In the genomic region with DNA sequence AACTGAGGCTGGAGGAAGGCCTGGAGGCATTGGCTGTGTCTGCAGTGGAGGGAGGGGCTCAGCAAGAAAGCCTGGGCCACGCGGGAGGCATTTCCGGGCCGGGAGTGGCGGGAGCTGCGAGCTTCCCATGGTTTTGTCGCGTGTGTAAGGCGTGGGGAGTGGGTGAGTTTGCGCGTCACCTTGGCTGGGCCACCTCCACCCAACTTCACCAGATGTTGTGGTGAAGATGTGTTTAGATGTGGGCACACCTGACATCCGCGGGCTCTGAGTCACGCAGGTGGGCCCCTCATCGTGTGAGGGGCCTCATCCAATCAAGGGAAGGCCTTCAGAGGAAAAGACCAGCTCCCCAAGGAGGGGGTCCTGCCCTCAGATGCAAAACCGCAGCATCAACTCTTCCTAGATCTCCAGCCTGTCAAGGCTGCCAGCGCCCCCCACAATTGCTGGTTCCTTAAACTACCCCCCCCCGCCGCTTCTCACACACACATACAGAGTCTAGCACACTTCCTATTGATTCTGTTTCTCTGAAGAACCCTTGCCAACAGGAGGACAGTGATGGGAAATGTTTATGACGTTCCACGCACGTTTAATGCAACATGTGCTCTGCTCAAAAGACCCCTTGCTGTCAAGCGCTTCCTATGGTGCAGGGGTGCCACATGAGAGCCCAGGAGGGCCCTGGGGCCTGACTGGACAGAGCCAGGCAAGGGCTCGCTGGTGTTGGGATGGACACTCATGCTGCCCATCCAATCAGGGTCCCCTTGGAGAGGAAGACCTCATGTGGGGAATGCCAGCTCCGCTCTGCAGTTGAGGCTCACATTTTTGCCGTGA, we compare ENCODE assay signal across 13 cellular contexts. TPM values are rescaled to one million over a fixed set of nuclear protein-coding genes. Genes with fewer than 3 reads are reported as not detected.
DNase-seq lines count a peak whose midpoint lies in the region; ATAC-seq and TF ChIP-seq lines count a peak whose summit lies in the region.
"Had no signal": no experiment of that assay in that cellular context is flagged by ENCODE, and none has a peak within 500 bp of the region (broad histone marks: within the 10 kb centered on the region; RNA-seq: fewer than 3 reads in every experiment).

No MANE protein-coding gene starts in this region.

- H3K36me3 Mint-ChIP-seq in activated T-cell treated with anti-CD3 and anti-CD28 coated beads, Interleukin-2, amount 50 U/mL, for 4 hours (ENCODE audit: insufficient read depth) = no peaks in the 10 kb centered on the region
- no peaks in the 10 kb centered on the region for H3K36me3 Mint-ChIP-seq in natural killer cell treated with Interleukin-12 subunit alpha and Interleukin-12 subunit beta and Interleukin-15 and Interleukin-18, amount 100 ng/mL, for 72 hours
- no peaks in the 10 kb centered on the region for H3K36me3 Mint-ChIP-seq in type B pancreatic cell

- peaks cover 4% of the 10 kb centered on the region for H3K27me3 Mint-ChIP-seq in activated T-cell treated with anti-CD3 and anti-CD28 coated beads, Interleukin-2, amount 50 U/mL, for 4 hours (ENCODE audit: low read depth)
- no peaks in the 10 kb centered on the region for H3K27me3 Mint-ChIP-seq in natural killer cell treated with Interleukin-12 subunit alpha and Interleukin-12 subunit beta and Interleukin-15 and Interleukin-18, amount 100 ng/mL, for 72 hours
- peaks cover 5% of the 10 kb centered on the region for H3K27me3 Mint-ChIP-seq in type B pancreatic cell

- no peak overlapping the region for H3K27ac Mint-ChIP-seq in natural killer cell treated with Interleukin-12 subunit alpha and Interleukin-12 subunit beta and Interleukin-15 and Interleukin-18, amount 100 ng/mL, for 72 hours
- H3K27ac Mint-ChIP-seq in type B pancreatic cell = no peak overlapping the region

- H3K4me1 Mint-ChIP-seq in activated T-cell treated with anti-CD3 and anti-CD28 coated beads, Interleukin-2, amount 50 U/mL, for 4 hours (ENCODE audit: low read depth) = peaks cover 21% of the 10 kb centered on the region
- H3K4me1 Mint-ChIP-seq in natural killer cell treated with Interleukin-12 subunit alpha and Interleukin-12 subunit beta and Interleukin-15 and Interleukin-18, amount 100 ng/mL, for 72 hours (ENCODE audit: low read depth in 2 of 2) = no peaks in the 10 kb centered on the region
- H3K4me1 Mint-ChIP-seq in type B pancreatic cell (ENCODE audit: unreplicated experiment) = peaks cover 8% of the 10 kb centered on the region

- ATAC-seq in activated T-cell treated with anti-CD3 and anti-CD28 coated beads, Interleukin-2, amount 50 U/mL, for 4 hours = peak; percentile 64 to 67
- ATAC-seq in natural killer cell treated with Interleukin-12 subunit alpha and Interleukin-12 subunit beta and Interleukin-15 and Interleukin-18, amount 100 ng/mL, for 72 hours = no peak
- ATAC-seq in GM18858 (IDR thresholded peaks at IDR 0.05; ENCODE audit: unreplicated experiment) = no peak
- ATAC-seq: mucosa of descending colon had no signal

- peak; percentile 41 for DNase-seq in stimulated activated CD4-positive, alpha-beta T cell treated with anti-CD3 and anti-CD28 coated beads, Interleukin-15, amount 100 ng/mL, for 24 hours
- DNase-seq in stimulated activated CD4-positive, alpha-beta T cell treated with anti-CD3 and anti-CD28 coated beads, Interleukin-2, amount 100 ng/mL, for 48 hours = no peak
- peak; percentile 39 for DNase-seq in activated T-cell treated with anti-CD3 and anti-CD28 coated beads, Interleukin-2, amount 50 U/mL, for 4 hours
- peak; percentile 56 for DNase-seq in natural killer cell treated with Interleukin-12 subunit alpha and Interleukin-12 subunit beta and Interleukin-15 and Interleukin-18, amount 100 ng/mL, for 72 hours (ENCODE audit: low spot score)
- peak; percentile 64 for DNase-seq in type B pancreatic cell (ENCODE audit: extremely low spot score, unreplicated experiment)
- no peak for DNase-seq in midbrain (lab: John Stamatoyannopoulos, UW)
- no peak for DNase-seq in SIG-M5 (lab: John Stamatoyannopoulos, UW)
- DNase-seq: DMS153, NCI-H748 treated with DMSO at 0.1 percent for 48 hours had no signal

- no peaks in the 10 kb centered on the region for H3K9me3 Mint-ChIP-seq in activated T-cell treated with anti-CD3 and anti-CD28 coated beads, Interleukin-2, amount 50 U/mL, for 4 hours
- H3K9me3 Mint-ChIP-seq in natural killer cell treated with Interleukin-12 subunit alpha and Interleukin-12 subunit beta and Interleukin-15 and Interleukin-18, amount 100 ng/mL, for 72 hours = no peaks in the 10 kb centered on the region
- no peaks in the 10 kb centered on the region for H3K9me3 Mint-ChIP-seq in type B pancreatic cell

- no peak overlapping the region for H3K4me3 Mint-ChIP-seq in activated T-cell treated with anti-CD3 and anti-CD28 coated beads, Interleukin-2, amount 50 U/mL, for 4 hours
- no peak overlapping the region for H3K4me3 Mint-ChIP-seq in natural killer cell treated with Interleukin-12 subunit alpha and Interleukin-12 subunit beta and Interleukin-15 and Interleukin-18, amount 100 ng/mL, for 72 hours
- no peak overlapping the region for H3K4me3 Mint-ChIP-seq in type B pancreatic cell

- TF ChIP-seq CTCF in type B pancreatic cell (conservative IDR thresholded peaks at IDR 0.05) = no peak

RNA-seq across cellular contexts. Expression of gene ACTRT2, which starts 11.9 kb away (rescaled TPM):
- not detected for total RNA-seq in activated T-cell treated with anti-CD3 and anti-CD28 coated beads, Interleukin-2, amount 50 U/mL, for 4 hours
- total RNA-seq in natural killer cell treated with Interleukin-12 subunit alpha and Interleukin-12 subunit beta and Interleukin-15 and Interleukin-18, amount 100 ng/mL, for 72 hours = not detected
- total RNA-seq in type B pancreatic cell (ENCODE audit: low replicate concordance) = not detected in 2 replicates
- total RNA-seq: dermis microvascular lymphatic vessel endothelial cell, H1, mucosa of descending colon had no signal

RNA-seq across cellular contexts. Expression of gene PRDM16, which starts 35.8 kb away (rescaled TPM):
- total RNA-seq in activated T-cell treated with anti-CD3 and anti-CD28 coated beads, Interleukin-2, amount 50 U/mL, for 4 hours = under 1 TPM in 2 of 3 donors, not detected in 1; 0.05 to 0.22 TPM
- not detected for total RNA-seq in natural killer cell treated with Interleukin-12 subunit alpha and Interleukin-12 subunit beta and Interleukin-15 and Interleukin-18, amount 100 ng/mL, for 72 hours
- 10.3 and 23.6 TPM in 2 replicates for total RNA-seq in type B pancreatic cell (ENCODE audit: low replicate concordance)
- total RNA-seq: dermis microvascular lymphatic vessel endothelial cell had no signal

Comparison
In these comparisons a context has a peak if more than half of its experiments do, and no peak if none do; other contexts are left out.
1. DNase-seq: peak in stimulated activated CD4-positive, alpha-beta T cell treated with anti-CD3 and anti-CD28 coated beads, Interleukin-15, amount 100 ng/mL, for 24 hours (single experiment), activated T-cell treated with anti-CD3 and anti-CD28 coated beads, Interleukin-2, amount 50 U/mL, for 4 hours (single experiment), natural killer cell treated with Interleukin-12 subunit alpha and Interleukin-12 subunit beta and Interleukin-15 and Interleukin-18, amount 100 ng/mL, for 72 hours (single experiment) and type B pancreatic cell (single experiment); none in stimulated activated CD4-positive, alpha-beta T cell treated with anti-CD3 and anti-CD28 coated beads, Interleukin-2, amount 100 ng/mL, for 48 hours (0 of 2), midbrain (single experiment) and SIG-M5 (single experiment).
2. ATAC-seq: peak in activated T-cell treated with anti-CD3 and anti-CD28 coated beads, Interleukin-2, amount 50 U/mL, for 4 hours (2 of 2); none in natural killer cell treated with Interleukin-12 subunit alpha and Interleukin-12 subunit beta and Interleukin-15 and Interleukin-18, amount 100 ng/mL, for 72 hours (0 of 2) and GM18858 (single experiment).